Comparison of ENCODE assay signal across 9 cellular contexts in genomic region chr3:172634948-172635347, GRCh38.
"Had no signal": no experiment of that assay in that cellular context is flagged by ENCODE, and none has a peak within 500 bp of the region (broad histone marks: within the 10 kb centered on the region; RNA-seq: fewer than 3 reads in every experiment).

No MANE protein-coding gene starts in this region.

- DNase-seq: activated naive CD4-positive, alpha-beta T cell treated with anti-CD3 and anti-CD28 coated beads, Interleukin-2, amount 10 ng/mL, durations not matched to agents 7 days and 5 days; endodermal cell; head of caudate nucleus; islet precursor cell; pancreas; retina; SHP77 treated with DMSO at 0.1 percent for 48 hours; upper lobe of left lung had no signal

- H3K4me3 ChIP-seq: pancreas, skin epidermis, upper lobe of left lung had no signal

- H3K27ac ChIP-seq: pancreas, upper lobe of left lung had no signal

- H3K4me1 ChIP-seq: pancreas had no signal

- H3K9me3 ChIP-seq: pancreas, upper lobe of left lung had no signal

- H3K27me3 ChIP-seq: pancreas, upper lobe of left lung had no signal
